9 cellular contexts compared by ENCODE assay signal in the genomic region with DNA sequence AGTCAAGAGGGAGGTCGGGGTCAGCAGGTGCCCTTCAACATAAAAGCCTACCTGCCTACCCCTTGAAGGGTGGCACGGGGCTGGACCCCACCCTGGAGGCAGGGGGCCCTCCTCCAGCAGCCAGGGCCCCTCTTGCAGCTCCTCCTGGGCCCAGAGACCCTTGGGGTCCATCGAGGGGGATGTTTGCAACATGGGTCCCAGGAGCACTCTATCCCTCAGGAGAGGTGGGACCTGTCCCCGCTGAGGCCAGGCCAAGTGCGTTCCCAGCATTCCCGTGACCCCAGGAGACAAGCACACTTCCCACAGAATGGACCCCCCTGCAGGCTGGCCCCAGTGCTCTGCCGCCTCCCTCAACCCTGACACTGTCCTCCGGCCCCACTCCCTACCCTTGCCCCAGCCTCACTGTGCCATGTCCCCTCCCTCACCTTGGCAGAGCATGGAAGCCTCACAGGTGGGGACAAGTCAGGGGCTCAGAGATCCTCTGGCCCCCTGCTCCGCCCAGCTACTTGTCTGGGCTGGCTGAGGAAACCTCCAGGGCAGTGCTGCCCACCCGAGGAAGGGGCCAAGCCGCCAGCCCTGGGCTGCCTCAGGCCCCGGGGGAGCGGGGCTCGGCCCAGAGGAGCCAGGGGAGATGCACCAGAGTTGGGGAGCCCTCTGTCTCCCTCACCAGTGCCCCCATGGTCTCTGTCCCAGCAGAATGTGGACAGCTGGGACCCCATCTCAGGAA. TPM values are rescaled to one million over a fixed set of nuclear protein-coding genes. Genes with fewer than 3 reads are reported as not detected.
DNase-seq lines count a peak whose midpoint lies in the region; ATAC-seq and TF ChIP-seq lines count a peak whose summit lies in the region.
"Had no signal": no experiment of that assay in that cellular context is flagged by ENCODE, and none has a peak within 500 bp of the region (broad histone marks: within the 10 kb centered on the region; RNA-seq: fewer than 3 reads in every experiment).

No MANE protein-coding gene starts in this region.

- no peak for TF ChIP-seq CTCF in fibroblast of villous mesenchyme (IDR thresholded peaks at IDR 0.05; ENCODE audit: insufficient read depth, low read depth, low read length)
- TF ChIP-seq CTCF in osteocyte (IDR thresholded peaks at IDR 0.05) = no peak

- H3K9ac ChIP-seq in BLaER1 treated with 17β-estradiol and CSF1 and Interleukin-3, amounts not matched to agents 10 nM and 100 nM = peak overlapping the region; percentile 90 to 99 (median 97); a peak in 20 of 22 replicates

- H3K36me3 ChIP-seq in BLaER1 treated with 17β-estradiol and CSF1 and Interleukin-3, amounts not matched to agents 10 nM and 100 nM = peaks cover 6 to 56% (median 26%) of the 10 kb centered on the region in 11 experiments; a peak in 19 of 22 replicates

- peak overlapping the region in 5 of 10 experiments; percentile 76 to 98 (median 93); a peak in 9 of 20 replicates for H3K4me3 ChIP-seq in BLaER1 treated with 17β-estradiol and CSF1 and Interleukin-3, amounts not matched to agents 10 nM and 100 nM
- H3K4me3 ChIP-seq in fibroblast of villous mesenchyme (ENCODE audit: low read depth, low read length) = peak overlapping the region; percentile 94

- H3K4me1 Mint-ChIP-seq in T-helper 2 cell treated with Interferon-gamma antibody and Interleukin-4, amounts not matched to agents 5 μg/mL and 100 μg/mL, for 36 hours (ENCODE audit: low read depth) = no peaks in the 10 kb centered on the region
- peaks cover 14% of the 10 kb centered on the region for H3K4me1 Mint-ChIP-seq in osteocyte (ENCODE audit: unreplicated experiment)

- no peaks in the 10 kb centered on the region for H3K9me3 Mint-ChIP-seq in T-helper 2 cell treated with Interferon-gamma antibody and Interleukin-4, amounts not matched to agents 5 μg/mL and 100 μg/mL, for 36 hours
- no peaks in the 10 kb centered on the region for H3K9me3 Mint-ChIP-seq in osteocyte (ENCODE audit: unreplicated experiment)

- H4K20me1 ChIP-seq in BLaER1 treated with 17β-estradiol and CSF1 and Interleukin-3, amounts not matched to agents 10 nM and 100 nM = peaks cover 53 to 66% (median 66%) of the 10 kb centered on the region in 11 experiments

- H3K9me3 ChIP-seq in BLaER1 treated with 17β-estradiol and CSF1 and Interleukin-3, amounts not matched to agents 10 nM and 100 nM (replicated peaks in 1 of 11) = no peaks in the 10 kb centered on the region

- no peak for ATAC-seq in GM21423 (IDR thresholded peaks at IDR 0.05; ENCODE audit: unreplicated experiment)

- DNase-seq in T-helper 2 cell treated with Interferon-gamma antibody and Interleukin-4, amounts not matched to agents 5 μg/mL and 100 μg/mL, for 36 hours (ENCODE audit: low spot score) = no peak
- no peak for DNase-seq in fibroblast of villous mesenchyme (ENCODE audit: low read depth)
- peak; percentile 82 for DNase-seq in osteocyte (ENCODE audit: extremely low spot score, unreplicated experiment)
- DNase-seq in ureter (ENCODE audit: low spot score) = no peak
- DNase-seq in NCI-H1694 (lab: John Stamatoyannopoulos, UW) = no peak
- no peak for DNase-seq in putamen (ENCODE audit: low spot score)
- DNase-seq: NCI-H2081 treated with DMSO at 0.1 percent for 48 hours had no signal

- H3K4me1 ChIP-seq in BLaER1 treated with 17β-estradiol and CSF1 and Interleukin-3, amounts not matched to agents 10 nM and 100 nM = peaks cover 64 to 78% (median 74%) of the 10 kb centered on the region in 10 experiments

- no peak overlapping the region for H3K27ac Mint-ChIP-seq in T-helper 2 cell treated with Interferon-gamma antibody and Interleukin-4, amounts not matched to agents 5 μg/mL and 100 μg/mL, for 36 hours
- H3K27ac Mint-ChIP-seq in osteocyte (ENCODE audit: unreplicated experiment) = no peak overlapping the region

- no peaks in the 10 kb centered on the region for H3K27me3 Mint-ChIP-seq in T-helper 2 cell treated with Interferon-gamma antibody and Interleukin-4, amounts not matched to agents 5 μg/mL and 100 μg/mL, for 36 hours (ENCODE audit: low read depth)
- no peaks in the 10 kb centered on the region for H3K27me3 Mint-ChIP-seq in osteocyte (ENCODE audit: unreplicated experiment)

- H3K36me3 Mint-ChIP-seq in T-helper 2 cell treated with Interferon-gamma antibody and Interleukin-4, amounts not matched to agents 5 μg/mL and 100 μg/mL, for 36 hours (ENCODE audit: low read depth) = no peaks in the 10 kb centered on the region
- peaks cover 4% of the 10 kb centered on the region for H3K36me3 Mint-ChIP-seq in osteocyte (ENCODE audit: unreplicated experiment)

- H3K4me3 Mint-ChIP-seq in T-helper 2 cell treated with Interferon-gamma antibody and Interleukin-4, amounts not matched to agents 5 μg/mL and 100 μg/mL, for 36 hours = peak overlapping the region; percentile 21
- H3K4me3 Mint-ChIP-seq in osteocyte (ENCODE audit: unreplicated experiment) = peak overlapping the region; percentile 75

- H3K4me2 ChIP-seq in BLaER1 treated with 17β-estradiol and CSF1 and Interleukin-3, amounts not matched to agents 10 nM and 100 nM = peak overlapping the region; percentile 92 to 99 (median 98)

- no peaks in the 10 kb centered on the region for H3K27me3 ChIP-seq in BLaER1 treated with 17β-estradiol and CSF1 and Interleukin-3, amounts not matched to agents 10 nM and 100 nM

- H3K27ac ChIP-seq in BLaER1 treated with 17β-estradiol and CSF1 and Interleukin-3, amounts not matched to agents 10 nM and 100 nM = peak overlapping the region in 1 of 11 experiments; percentile 10; a peak in 1 of 22 replicates

RNA-seq across cellular contexts. Expression of gene MXD4, which starts 2.2 kb away (rescaled TPM):
- total RNA-seq in fibroblast of villous mesenchyme (43.5 and 44.9 TPM in 2 replicates), osteocyte (74.9 and 81.5 TPM in 2 replicates), ureter (34.5 TPM)

RNA-seq across cellular contexts. Expression of gene HAUS3, which starts 17.8 kb away (rescaled TPM):
- 8.7 and 9.1 TPM in 2 replicates for total RNA-seq in fibroblast of villous mesenchyme
- total RNA-seq in osteocyte = 10.2 and 11.7 TPM in 2 replicates
- total RNA-seq in ureter = 13.2 TPM

RNA-seq across cellular contexts. Expression of gene POLN, which starts 17.8 kb away (rescaled TPM):
- total RNA-seq in fibroblast of villous mesenchyme (1.6 and 4.7 TPM in 2 replicates), osteocyte (3.8 and 4.2 TPM in 2 replicates), ureter (3.1 TPM)
